In genomic region chr20:44187763-44188709, GRCh38 we compare ENCODE assay signal across 9 cellular contexts. TPM values are rescaled to one million over a fixed set of nuclear protein-coding genes. Genes with fewer than 3 reads are reported as not detected.
DNase-seq lines count a peak whose midpoint lies in the region; ATAC-seq and TF ChIP-seq lines count a peak whose summit lies in the region.
"Had no signal": no experiment of that assay in that cellular context is flagged by ENCODE, and none has a peak within 500 bp of the region (broad histone marks: within the 10 kb centered on the region; RNA-seq: fewer than 3 reads in every experiment).

No MANE protein-coding gene starts in this region.

- H3K9me3 Mint-ChIP-seq in progenitor cell of endocrine pancreas (ENCODE audit: low read depth): no peaks in the 10 kb centered on the region

- peak overlapping the region; percentile 97 for H3K27ac ChIP-seq in SJSA1
- H3K27ac ChIP-seq in foreskin keratinocyte: peak overlapping the region; percentile 77
- no peak overlapping the region for H3K27ac ChIP-seq in parathyroid adenoma
- H3K27ac ChIP-seq: KMS-11 had no signal

- H3K4me1 Mint-ChIP-seq in progenitor cell of endocrine pancreas (ENCODE audit: low read depth): peaks cover 10% of the 10 kb centered on the region

- H3K4me2 ChIP-seq in parathyroid adenoma (ENCODE audit: low read length): no peak overlapping the region
- H3K4me2 ChIP-seq: KMS-11 had no signal

- H3K9ac ChIP-seq in parathyroid adenoma: no peak overlapping the region
- H3K9ac ChIP-seq: KMS-11 had no signal

- H3K27me3 ChIP-seq in SJSA1 (replicated peaks) (no peaks in the 10 kb centered on the region), foreskin keratinocyte (no peaks in the 10 kb centered on the region), parathyroid adenoma (ENCODE audit: control insufficient read depth, insufficient read depth, low read length) (no peaks in the 10 kb centered on the region)

- H3K4me1 ChIP-seq in SJSA1 (replicated peaks) (peaks cover 47% of the 10 kb centered on the region), foreskin keratinocyte (peaks cover 6% of the 10 kb centered on the region), parathyroid adenoma (peaks cover 5% of the 10 kb centered on the region)

- H3K9me3 ChIP-seq in SJSA1 (replicated peaks) (no peaks in the 10 kb centered on the region), parathyroid adenoma (ENCODE audit: control insufficient read depth, low read length) (no peaks in the 10 kb centered on the region)

- H3K27ac Mint-ChIP-seq in progenitor cell of endocrine pancreas: no peak overlapping the region

- H3K27me3 Mint-ChIP-seq in progenitor cell of endocrine pancreas: peaks cover 20% of the 10 kb centered on the region

- H3K79me2 ChIP-seq in parathyroid adenoma: no peaks in the 10 kb centered on the region

- peak overlapping the region; percentile 35 for H2AFZ ChIP-seq in parathyroid adenoma

- H3K4me3 ChIP-seq in SJSA1 (peak overlapping the region; percentile 42), parathyroid adenoma (ENCODE audit: low read depth, low read length) (no peak overlapping the region)

- TF ChIP-seq CTCF in foreskin keratinocyte (conservative IDR thresholded peaks at IDR 0.05) (no peak), parathyroid adenoma (IDR thresholded peaks at IDR 0.05) (no peak), progenitor cell of endocrine pancreas (IDR thresholded peaks at IDR 0.05; ENCODE audit: unreplicated experiment) (no peak)

- ATAC-seq in foreskin keratinocyte (peak; percentile 50), HG02678 (IDR thresholded peaks at IDR 0.05; ENCODE audit: unreplicated experiment) (no peak)

- no peak overlapping the region for H3K4me3 Mint-ChIP-seq in progenitor cell of endocrine pancreas (ENCODE audit: low read depth)

- no peaks in the 10 kb centered on the region for H3K36me3 Mint-ChIP-seq in progenitor cell of endocrine pancreas (ENCODE audit: insufficient read depth)

- peak; percentile 89 for DNase-seq in EH (ENCODE audit: low read depth)
- DNase-seq in SJSA1 (ENCODE audit: low read depth in 1 of 2, low spot score in 2 of 2): no peak
- DNase-seq in foreskin keratinocyte: peak in 1 of 2 donors; percentile 50
- no peak for DNase-seq in progenitor cell of endocrine pancreas (ENCODE audit: low spot score, unreplicated experiment)
- DNase-seq in DMS53 (lab: John Stamatoyannopoulos, UW): no peak
- DNase-seq in NCI-H2029 treated with DMSO at 0.1 percent for 48 hours (lab: John Stamatoyannopoulos, UW): no peak

- peaks cover 5% of the 10 kb centered on the region; the same call in 1 of the 2 replicates for H3K36me3 ChIP-seq in SJSA1
- no peaks in the 10 kb centered on the region for H3K36me3 ChIP-seq in parathyroid adenoma (ENCODE audit: control insufficient read depth, insufficient read depth, low read length)

RNA-seq across cellular contexts. Expression of gene JPH2, which starts 1.0 kb away (rescaled TPM):
- 19.1 and 21.7 TPM in 2 replicates for total RNA-seq in SJSA1 (2014; rRNA removed; shearing (Covaris generic))
- total RNA-seq in foreskin keratinocyte: 7.1 and 7.8 TPM in 2 replicates
- 2.6 and 3.0 TPM in 2 replicates for polyA plus RNA-seq in foreskin keratinocyte
- total RNA-seq in progenitor cell of endocrine pancreas: 0.12 and 0.24 TPM in 2 replicates

RNA-seq across cellular contexts. Expression of gene OSER1, which starts 22.5 kb away (rescaled TPM):
- 33.8 and 58.7 TPM in 2 replicates for total RNA-seq in SJSA1 (2014; rRNA removed; shearing (Covaris generic))
- 29.9 and 32.9 TPM in 2 replicates for total RNA-seq in foreskin keratinocyte
- polyA plus RNA-seq in foreskin keratinocyte: 27.6 and 33.1 TPM in 2 replicates
- 34.9 and 35.0 TPM in 2 replicates for total RNA-seq in progenitor cell of endocrine pancreas

RNA-seq across cellular contexts. Expression of gene GDAP1L1, which starts 59.1 kb away (rescaled TPM):
- total RNA-seq in SJSA1 (2014; rRNA removed; shearing (Covaris generic)): not detected in 2 replicates
- not detected in 2 replicates for total RNA-seq in foreskin keratinocyte
- polyA plus RNA-seq in foreskin keratinocyte: not detected in 2 replicates
- total RNA-seq in progenitor cell of endocrine pancreas: 0.24 and 1.1 TPM in 2 replicates
